ENCODE assay signal across 19 cellular contexts in the genomic region with DNA sequence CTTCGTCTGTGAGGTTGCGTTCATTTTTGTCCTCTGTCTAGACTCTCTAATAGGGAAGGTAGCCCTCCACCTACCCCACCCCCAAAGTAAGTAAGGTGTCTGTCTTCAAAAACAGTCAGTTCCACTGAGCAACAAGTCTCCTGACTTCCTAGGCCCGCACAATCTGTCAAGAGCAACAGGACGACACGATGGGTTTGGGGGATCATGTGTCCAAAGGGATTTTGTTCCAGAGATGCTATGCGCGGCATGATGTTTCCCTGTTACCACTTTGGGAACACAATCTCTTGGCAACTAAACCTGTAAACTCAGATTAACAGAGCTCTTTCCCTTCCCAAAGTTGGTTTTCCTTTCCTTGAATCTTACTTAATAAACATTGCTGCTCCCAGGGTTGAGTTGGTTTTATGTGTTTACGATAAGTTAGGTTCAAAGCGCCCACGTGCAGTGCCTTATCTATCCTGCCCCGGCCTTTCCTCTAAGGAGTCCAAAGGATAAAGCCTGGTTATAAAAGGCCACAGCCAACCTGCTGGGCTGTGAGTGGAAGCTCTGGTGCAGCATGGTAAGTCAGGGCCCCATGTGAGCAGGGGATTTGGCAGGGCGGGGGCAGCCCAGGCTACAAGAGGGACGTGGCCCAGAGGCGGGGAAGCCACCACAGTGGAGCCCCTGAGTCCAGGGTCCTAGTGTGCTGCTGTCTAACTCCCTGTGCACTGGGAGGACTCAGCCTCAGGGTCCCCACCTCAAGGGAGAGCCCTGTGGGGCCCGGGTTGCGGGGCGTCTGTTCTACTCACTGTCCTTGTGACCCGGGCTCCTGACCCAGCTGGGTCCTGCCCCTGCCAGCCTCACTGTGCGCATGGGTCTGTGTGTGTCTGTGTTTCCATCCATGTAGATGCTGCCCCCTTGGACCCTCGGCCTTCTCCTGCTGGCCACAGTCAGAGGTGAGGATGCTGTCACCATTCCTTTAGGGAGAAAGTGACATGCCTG. TPM values are rescaled to one million over a fixed set of nuclear protein-coding genes. Genes with fewer than 3 reads are reported as not detected.
DNase-seq lines count a peak whose midpoint lies in the region; ATAC-seq, FAIRE-seq and TF ChIP-seq lines count a peak whose summit lies in the region.
"Had no signal": no experiment of that assay in that cellular context is flagged by ENCODE, and none has a peak within 500 bp of the region (broad histone marks: within the 10 kb centered on the region; RNA-seq: fewer than 3 reads in every experiment).

Gene PNLIPRP2, plus strand, starts transcription at position 531 of the 978 bp plus-strand sequence.

- no peaks in the 10 kb centered on the region for H3F3A ChIP-seq in neural progenitor cell (ENCODE audit: low read depth)

- FAIRE-seq in pancreas (lab: Jason Lieb, UNC), result no peak
- FAIRE-seq: A204.1 had no signal

- H3K4me3 Mint-ChIP-seq in natural killer cell treated with Interleukin-12 subunit alpha and Interleukin-12 subunit beta and Interleukin-15 and Interleukin-18, amount 100 ng/mL, for 72 hours, result no peak within 1 kb of the TSS
- H3K4me3 Mint-ChIP-seq in natural killer cell (no peak within 1 kb of the TSS), T-cell (no peak within 1 kb of the TSS), neural progenitor cell (no peak within 1 kb of the TSS)

- H3K27me3 ChIP-seq in hepatocyte (no peaks in the 10 kb centered on the region), pancreas (no peaks in the 10 kb centered on the region), neural progenitor cell (no peaks in the 10 kb centered on the region)

- intact Hi-C loops in natural killer cell (cut with micrococcal nuclease), result no loop called here
- intact Hi-C loops in pancreas (cut with DNase I), result no loop called here

- no peak for DNase-seq in natural killer cell treated with Interleukin-12 subunit alpha and Interleukin-12 subunit beta and Interleukin-15 and Interleukin-18, amount 100 ng/mL, for 72 hours (ENCODE audit: low spot score)
- DNase-seq in natural killer cell (no peak), hepatocyte (ENCODE audit: low spot score) (peak; percentile 84), pancreas (peak; percentile 83 to 92 (median 86)), T-cell (no peak), NCI-H526 (lab: John Stamatoyannopoulos, UW) (no peak), neural progenitor cell (ENCODE audit: low spot score) (no peak)
- no peak for DNase-seq in activated naive CD4-positive, alpha-beta T cell treated with Interleukin-2 at 50 U/mL for 16 hours
- DNase-seq: C1 segment of cervical spinal cord, DMS153, H7, NCI-H1417 treated with DMSO at 0.1 percent for 48 hours, NCI-H2029, NCI-H2171 treated with DMSO at 0.1 percent for 48 hours, NCI-H82 had no signal

- 54% methylated on average over 20 of the region's 20 CpGs for WGBS in hepatocyte (ENCODE audit: low lambda C conversion rate, missing lambda C conversion rate)
- 38 to 42% methylated on average over 20 of the region's 20 CpGs for whole genome bisulfite sequencing in pancreas, 2 donors

- H2AFZ ChIP-seq in hepatocyte (no peak within 1 kb of the TSS), neural progenitor cell (replicated peaks) (no peak within 1 kb of the TSS)

- H3K4me2 ChIP-seq in hepatocyte (peak within 1 kb of the TSS; percentile 30), neural progenitor cell (no peak within 1 kb of the TSS)

- POLR2A ChIA-PET in T-cell (lab: Charles Lee), result no interaction called here

- H3K9me3 ChIP-seq in hepatocyte (ENCODE audit: low read depth) (no peaks in the 10 kb centered on the region), pancreas (no peaks in the 10 kb centered on the region), neural progenitor cell (ENCODE audit: low read depth) (no peaks in the 10 kb centered on the region)

- H4K20me1 ChIP-seq in hepatocyte (ENCODE audit: insufficient read depth, poor library complexity, severe bottlenecking) (no peaks in the 10 kb centered on the region), neural progenitor cell (ENCODE audit: low read depth) (no peaks in the 10 kb centered on the region)

- CTCF ChIA-PET in T-cell (lab: Charles Lee), result no interaction called here

- no peaks in the 10 kb centered on the region for H3K36me3 Mint-ChIP-seq in natural killer cell treated with Interleukin-12 subunit alpha and Interleukin-12 subunit beta and Interleukin-15 and Interleukin-18, amount 100 ng/mL, for 72 hours
- H3K36me3 Mint-ChIP-seq in natural killer cell (no peaks in the 10 kb centered on the region), T-cell (no peaks in the 10 kb centered on the region), neural progenitor cell (no peaks in the 10 kb centered on the region)

- H3K4me1 ChIP-seq in hepatocyte (ENCODE audit: insufficient read depth) (no peaks in the 10 kb centered on the region), pancreas (peaks cover 0 to 24% (median 4%) of the 10 kb centered on the region in 3 donors), neural progenitor cell (no peaks in the 10 kb centered on the region)

- no peaks in the 10 kb centered on the region for H3K79me2 ChIP-seq in hepatocyte
- no peaks in the 10 kb centered on the region for H3K79me2 ChIP-seq in neural progenitor cell (ENCODE audit: low read depth)

- peak; percentile 33 to 34 for ATAC-seq in natural killer cell treated with Interleukin-12 subunit alpha and Interleukin-12 subunit beta and Interleukin-15 and Interleukin-18, amount 100 ng/mL, for 72 hours
- ATAC-seq in natural killer cell (no peak), pancreas (peak; percentile 60 to 70 (median 66)), T-cell (replicated peaks in 1 of 4) (no peak)

- H3K27ac Mint-ChIP-seq in natural killer cell treated with Interleukin-12 subunit alpha and Interleukin-12 subunit beta and Interleukin-15 and Interleukin-18, amount 100 ng/mL, for 72 hours, result no peak within 1 kb of the TSS
- H3K27ac Mint-ChIP-seq in natural killer cell, result no peak within 1 kb of the TSS
- H3K27ac Mint-ChIP-seq in T-cell, result no peak within 1 kb of the TSS
- H3K27ac Mint-ChIP-seq in neural progenitor cell, result no peak within 1 kb of the TSS

- H3K27me3 Mint-ChIP-seq in natural killer cell treated with Interleukin-12 subunit alpha and Interleukin-12 subunit beta and Interleukin-15 and Interleukin-18, amount 100 ng/mL, for 72 hours, result peaks cover 4 to 18% of the 10 kb centered on the region in 2 donors
- H3K27me3 Mint-ChIP-seq in natural killer cell (ENCODE audit: low read depth in 2 of 2) (peaks cover under 1 to 4% of the 10 kb centered on the region in 2 donors), T-cell (peaks cover 13 to 30% of the 10 kb centered on the region in 2 donors), neural progenitor cell (ENCODE audit: insufficient read depth, low read depth) (peaks cover 6% of the 10 kb centered on the region)

- TF ChIP-seq CTCF in natural killer cell (IDR thresholded peaks at IDR 0.05), result no peak
- no peak for TF ChIP-seq CTCF in hepatocyte (IDR thresholded peaks at IDR 0.05; ENCODE audit: poor library complexity)
- TF ChIP-seq CTCF in pancreas (IDR thresholded peaks at IDR 0.05), result no peak
- no peak for TF ChIP-seq CTCF in neural progenitor cell (IDR thresholded peaks at IDR 0.05)

- H3K9me3 Mint-ChIP-seq in natural killer cell treated with Interleukin-12 subunit alpha and Interleukin-12 subunit beta and Interleukin-15 and Interleukin-18, amount 100 ng/mL, for 72 hours, result no peaks in the 10 kb centered on the region
- peaks cover 0 to 2% of the 10 kb centered on the region in 2 donors for H3K9me3 Mint-ChIP-seq in natural killer cell
- H3K9me3 Mint-ChIP-seq in T-cell, result peaks cover 0 to 4% (median 0%) of the 10 kb centered on the region in 3 donors
- H3K9me3 Mint-ChIP-seq in neural progenitor cell, result no peaks in the 10 kb centered on the region

- H3K36me3 ChIP-seq in hepatocyte (replicated peaks; ENCODE audit: insufficient read depth, low read depth) (no peaks in the 10 kb centered on the region), pancreas (peaks cover 0 to 38% (median 0%) of the 10 kb centered on the region in 3 donors), neural progenitor cell (no peaks in the 10 kb centered on the region)

- H3K4me3 ChIP-seq in hepatocyte (no peak within 1 kb of the TSS), pancreas (peak within 1 kb of the TSS; percentile 31 to 77 (median 49)), neural progenitor cell (no peak within 1 kb of the TSS)

- no peak within 1 kb of the TSS for H3K9ac ChIP-seq in neural progenitor cell

- peak within 1 kb of the TSS; percentile 90 for H3K27ac ChIP-seq in hepatocyte
- H3K27ac ChIP-seq in pancreas, result peak within 1 kb of the TSS; percentile 84 to 93 (median 92)
- H3K27ac ChIP-seq in neural progenitor cell, result no peak within 1 kb of the TSS

- H3K4me1 Mint-ChIP-seq in natural killer cell treated with Interleukin-12 subunit alpha and Interleukin-12 subunit beta and Interleukin-15 and Interleukin-18, amount 100 ng/mL, for 72 hours (ENCODE audit: low read depth in 2 of 2), result no peaks in the 10 kb centered on the region
- no peaks in the 10 kb centered on the region for H3K4me1 Mint-ChIP-seq in natural killer cell
- no peaks in the 10 kb centered on the region for H3K4me1 Mint-ChIP-seq in T-cell
- no peaks in the 10 kb centered on the region for H3K4me1 Mint-ChIP-seq in neural progenitor cell

- no peaks in the 10 kb centered on the region for H3K9me2 ChIP-seq in hepatocyte (replicated peaks; ENCODE audit: insufficient read depth)

RNA-seq across cellular contexts. Expression of gene PNLIPRP2, which starts in this region (rescaled TPM):
- total RNA-seq in natural killer cell treated with Interleukin-12 subunit alpha and Interleukin-12 subunit beta and Interleukin-15 and Interleukin-18, amount 100 ng/mL, for 72 hours, result not detected
- not detected for total RNA-seq in natural killer cell
- 21.1 and 23.4 TPM in 2 replicates for total RNA-seq in hepatocyte
- polyA plus RNA-seq in hepatocyte, result 16.7 and 23.4 TPM in 2 replicates
- 1,000 to 10,000 TPM in 5 of 6 donors, 100 to 1,000 TPM in 1; 455 to 7,545 (median 2,236) TPM for total RNA-seq in pancreas
- polyA plus RNA-seq in pancreas, result 1,000 to 10,000 TPM; 1,594 to 2,679 TPM
- under 1 TPM in 3 of 5 donors, not detected in 2; 0.82 to 0.96 (median 0.89) TPM for total RNA-seq in T-cell
- total RNA-seq in neural progenitor cell (ENCODE audit: low replicate concordance), result 0.74 and 1.6 TPM in 2 replicates
- total RNA-seq: H7, HT-29, NCI-H460, RPMI7951 had no signal

Comparison
In these comparisons a context has a peak if more than half of its experiments do, and no peak if none do; other contexts are left out.
1. RNA of gene PNLIPRP2 (total RNA-seq): 455 to 7,545 TPM in pancreas; 21.1 to 23.4 TPM in hepatocyte, 0.74 to 1.6 TPM in neural progenitor cell, 0.82 to 0.96 TPM in T-cell, not detected in natural killer cell treated with Interleukin-12 subunit alpha and Interleukin-12 subunit beta and Interleukin-15 and Interleukin-18, amount 100 ng/mL, for 72 hours and not detected in natural killer cell; every median in the first group is over 10 times any median in the second.
2. RNA of gene PNLIPRP2 (polyA plus RNA-seq): 1,594 to 2,679 TPM in pancreas; 16.7 to 23.4 TPM in hepatocyte; every median in the first group is over 10 times any median in the second.
3. Peak in ATAC-seq in natural killer cell treated with Interleukin-12 subunit alpha and Interleukin-12 subunit beta and Interleukin-15 and Interleukin-18, amount 100 ng/mL, for 72 hours; RNA of the gene not detected or under 1 TPM.
4. ATAC-seq: peak in pancreas (4 of 4); none in natural killer cell (0 of 3) and T-cell (0 of 4).
5. DNase-seq: peak in hepatocyte (single experiment) and pancreas (6 of 6); none in natural killer cell treated with Interleukin-12 subunit alpha and Interleukin-12 subunit beta and Interleukin-15 and Interleukin-18, amount 100 ng/mL, for 72 hours (single experiment), natural killer cell (single experiment), T-cell (0 of 34), NCI-H526 (0 of 2), activated naive CD4-positive, alpha-beta T cell treated with Interleukin-2 at 50 U/mL for 16 hours (single experiment) and neural progenitor cell (single experiment).
6. H3K4me3 ChIP-seq: peak in pancreas (4 of 4); none in hepatocyte (single experiment) and neural progenitor cell (single experiment).